In genomic region chr5:107402881-107403280, GRCh38 we compare ENCODE assay signal across 14 cellular contexts.
DNase-seq lines count a peak whose midpoint lies in the region; ATAC-seq, FAIRE-seq and TF ChIP-seq lines count a peak whose summit lies in the region.
"Had no signal": no experiment of that assay in that cellular context is flagged by ENCODE, and none has a peak within 500 bp of the region (broad histone marks: within the 10 kb centered on the region; RNA-seq: fewer than 3 reads in every experiment).

No MANE protein-coding gene starts in this region.

- no peaks in the 10 kb centered on the region for H3K9me3 Mint-ChIP-seq in activated naive CD4-positive, alpha-beta T cell treated with anti-CD3 and anti-CD28 coated beads for 36 hours
- H3K9me3 Mint-ChIP-seq: effector memory CD8-positive, alpha-beta T cell had no signal

- no peak for TF ChIP-seq POLR2A in GM12892 (IDR thresholded peaks at IDR 0.05; ENCODE audit: low read depth, low read length)

- peak; percentile 80 for DNase-seq in NCI-H345 (lab: John Stamatoyannopoulos, UW)
- DNase-seq in dorsolateral prefrontal cortex = peak in 1 of 10 donors; percentile 19
- DNase-seq in omental fat pad (ENCODE audit: low spot score) = no peak
- DNase-seq in middle frontal gyrus (ENCODE audit: extremely low spot score, low spot score) = no peak
- DNase-seq in GM12892 (ENCODE audit: insufficient read length) = no peak
- DNase-seq in GM19238 (ENCODE audit: insufficient read length, low spot score) = no peak
- no peak for DNase-seq in activated naive CD4-positive, alpha-beta T cell treated with anti-CD3 and anti-CD28 coated beads for 36 hours
- DNase-seq: activated CD8-positive, alpha-beta memory T cell treated with anti-CD3 and anti-CD28 coated beads, Interleukin-2, amount 10 ng/mL, durations not matched to agents 7 days and 5 days; CD4-positive, CD25-positive, alpha-beta regulatory T cell; effector memory CD8-positive, alpha-beta T cell; Kasumi-1; T-helper 9 cell had no signal

- H3K4me1 ChIP-seq in HUES48 (ENCODE audit: control insufficient read depth, insufficient read depth, low read length) = peaks cover 68% of the 10 kb centered on the region

- no peak overlapping the region for H3K27ac Mint-ChIP-seq in activated naive CD4-positive, alpha-beta T cell treated with anti-CD3 and anti-CD28 coated beads for 36 hours
- H3K27ac Mint-ChIP-seq: activated CD8-positive, alpha-beta memory T cell treated with anti-CD3 and anti-CD28 coated beads, Interleukin-2, amount 10 ng/mL, durations not matched to agents 7 days and 5 days; CD4-positive, CD25-positive, alpha-beta regulatory T cell; effector memory CD8-positive, alpha-beta T cell had no signal

- peak; percentile 69 for ATAC-seq in omental fat pad (ENCODE audit: low FRiP score)
- ATAC-seq: activated CD8-positive, alpha-beta memory T cell treated with anti-CD3 and anti-CD28 coated beads, Interleukin-2, amount 10 ng/mL, durations not matched to agents 7 days and 5 days; effector memory CD8-positive, alpha-beta T cell had no signal

- H3K9ac ChIP-seq in HUES48 (ENCODE audit: low read depth, low read length) = no peak overlapping the region

- no peaks in the 10 kb centered on the region for H3K36me3 ChIP-seq in HUES48 (ENCODE audit: control insufficient read depth, insufficient read depth, low read length)

- H3K9me3 ChIP-seq in HUES48 (ENCODE audit: control insufficient read depth, insufficient read depth, low read length) = no peaks in the 10 kb centered on the region

- H3K27ac ChIP-seq in HUES48 (ENCODE audit: low read depth, low read length) (peak overlapping the region; percentile 37), dorsolateral prefrontal cortex (peak overlapping the region in 37 of 59 donors; percentile 0 to 81 (median 45))

- H3K4me3 ChIP-seq in HUES48 (ENCODE audit: low read depth, low read length) (peak overlapping the region; percentile 10; the same call in 1 of the 2 replicates), dorsolateral prefrontal cortex (peak overlapping the region in 5 of 59 donors; percentile 3 to 19 (median 4))

- no peaks in the 10 kb centered on the region for H3K27me3 ChIP-seq in HUES48 (ENCODE audit: control insufficient read depth, insufficient read depth, low read length)
- H3K27me3 ChIP-seq in dorsolateral prefrontal cortex = peaks cover 0 to 5% (median 0%) of the 10 kb centered on the region in 45 donors

- no peak for FAIRE-seq in GM12892 (lab: Jason Lieb, UNC)
- FAIRE-seq: GM19239 had no signal

- no peak overlapping the region for H3K4me3 Mint-ChIP-seq in activated naive CD4-positive, alpha-beta T cell treated with anti-CD3 and anti-CD28 coated beads for 36 hours
- H3K4me3 Mint-ChIP-seq: activated CD8-positive, alpha-beta memory T cell treated with anti-CD3 and anti-CD28 coated beads, Interleukin-2, amount 10 ng/mL, durations not matched to agents 7 days and 5 days; CD4-positive, CD25-positive, alpha-beta regulatory T cell; effector memory CD8-positive, alpha-beta T cell had no signal

- no peaks in the 10 kb centered on the region for H3K4me1 Mint-ChIP-seq in activated naive CD4-positive, alpha-beta T cell treated with anti-CD3 and anti-CD28 coated beads for 36 hours (ENCODE audit: low read depth)
- H3K4me1 Mint-ChIP-seq: activated CD8-positive, alpha-beta memory T cell treated with anti-CD3 and anti-CD28 coated beads, Interleukin-2, amount 10 ng/mL, durations not matched to agents 7 days and 5 days; CD4-positive, CD25-positive, alpha-beta regulatory T cell had no signal

- TF ChIP-seq CTCF in dorsolateral prefrontal cortex (IDR thresholded peaks at IDR 0.05 in 54 of 56, conservative IDR thresholded peaks at IDR 0.05 in 2 of 56; ENCODE audit: low read depth in 1 of 56, partially characterized antibody in 56 of 56) = no peak
- TF ChIP-seq CTCF in omental fat pad (IDR thresholded peaks at IDR 0.05) = no peak

- no peaks in the 10 kb centered on the region for H3K36me3 Mint-ChIP-seq in activated naive CD4-positive, alpha-beta T cell treated with anti-CD3 and anti-CD28 coated beads for 36 hours (ENCODE audit: low read depth)
- H3K36me3 Mint-ChIP-seq: activated CD8-positive, alpha-beta memory T cell treated with anti-CD3 and anti-CD28 coated beads, Interleukin-2, amount 10 ng/mL, durations not matched to agents 7 days and 5 days; CD4-positive, CD25-positive, alpha-beta regulatory T cell had no signal

- intact Hi-C loops in dorsolateral prefrontal cortex (cut with DNase I) = no loop called here
- intact Hi-C loops in activated naive CD4-positive, alpha-beta T cell treated with anti-CD3 and anti-CD28 coated beads for 36 hours (cut with micrococcal nuclease) = no loop called here

- peaks cover 14% of the 10 kb centered on the region for H3K27me3 Mint-ChIP-seq in activated naive CD4-positive, alpha-beta T cell treated with anti-CD3 and anti-CD28 coated beads for 36 hours (ENCODE audit: low read depth)
- H3K27me3 Mint-ChIP-seq: effector memory CD8-positive, alpha-beta T cell had no signal

- CTCF ChIA-PET in activated naive CD4-positive, alpha-beta T cell treated with anti-CD3 and anti-CD28 coated beads for 36 hours (lab: Charles Lee) = no interaction called here
